11 cellular contexts compared by ENCODE assay signal in genomic region chr2:207502799-207503198, GRCh38. TPM values are rescaled to one million over a fixed set of nuclear protein-coding genes. Genes with fewer than 3 reads are reported as not detected.
A peak's percentile ranks its signal among the peaks of the same experiment; 100 is the strongest.
DNase-seq lines count a peak whose midpoint lies in the region; ATAC-seq and TF ChIP-seq lines count a peak whose summit lies in the region.
"Had no signal": no experiment of that assay in that cellular context is flagged by ENCODE, and none has a peak within 500 bp of the region (broad histone marks: within the 10 kb centered on the region; RNA-seq: fewer than 3 reads in every experiment).

No MANE protein-coding gene starts in this region.

- H3K4me1 ChIP-seq in heart left ventricle, result peaks cover 0 to 83% (median 46%) of the 10 kb centered on the region in 12 donors
- H3K4me1 ChIP-seq: psoas muscle had no signal

- no peaks in the 10 kb centered on the region for H3K27me3 ChIP-seq in heart left ventricle
- H3K27me3 ChIP-seq: BE2C had no signal

- no peak for TF ChIP-seq POLR2A in heart left ventricle (IDR thresholded peaks at IDR 0.05)

- TF ChIP-seq CTCF in GM13976 (IDR thresholded peaks at IDR 0.05; ENCODE audit: borderline replicate concordance, control extremely low read depth, extremely low read depth, insufficient read depth, missing control alignments), result no peak
- TF ChIP-seq CTCF in heart left ventricle (IDR thresholded peaks at IDR 0.05), result no peak

- no peaks in the 10 kb centered on the region for H3K9me3 ChIP-seq in heart left ventricle
- H3K9me3 ChIP-seq: BE2C, psoas muscle had no signal

- no peak overlapping the region for H3K4me3 ChIP-seq in heart left ventricle
- H3K4me3 ChIP-seq: psoas muscle had no signal

- intact Hi-C loops in heart left ventricle (cut with DNase I), result no loop called here

- ATAC-seq in GM21619 (IDR thresholded peaks at IDR 0.05; ENCODE audit: unreplicated experiment) (peak; percentile 38), HG03442 (IDR thresholded peaks at IDR 0.05; ENCODE audit: unreplicated experiment) (peak; percentile 37), heart left ventricle (peak in 2 of 4 donors; percentile 13 to 25), HG03457 (IDR thresholded peaks at IDR 0.05; ENCODE audit: unreplicated experiment) (no peak)
- ATAC-seq: activated T-cell treated with anti-CD3 and anti-CD28 coated beads, Interleukin-2, amount 50 U/mL, for 4 hours had no signal

- no peaks in the 10 kb centered on the region for H3K36me3 ChIP-seq in heart left ventricle
- H3K36me3 ChIP-seq: BE2C had no signal

- 42 to 61% (median 49%) methylated on average over 4 of the region's 4 CpGs for WGBS in heart left ventricle, 4 donors

- peak overlapping the region; percentile 21 to 88 (median 67) for H3K27ac ChIP-seq in heart left ventricle
- H3K27ac ChIP-seq: psoas muscle had no signal

- DNase-seq in GM13976 (ENCODE audit: low spot score), result peak; percentile 28
- no peak for DNase-seq in heart left ventricle
- no peak for DNase-seq in NCI-H2107 treated with DMSO at 0.1 percent for 48 hours (lab: John Stamatoyannopoulos, UW; ENCODE audit: unreplicated experiment)
- DNase-seq in NCI-H524 (lab: John Stamatoyannopoulos, UW), result no peak
- DNase-seq in NCI-H2227 treated with DMSO at 0.1 percent for 48 hours (lab: John Stamatoyannopoulos, UW), result no peak
- DNase-seq: activated T-cell treated with anti-CD3 and anti-CD28 coated beads, Interleukin-2, amount 50 U/mL, for 4 hours had no signal

- in situ Hi-C loops in GM13976 (cut with MboI; ENCODE audit: low sequenced_read_pairs, unreplicated experiment), result no loop called here

RNA-seq across cellular contexts. Expression of gene CREB1, which starts 27.0 kb away (rescaled TPM):
- total RNA-seq in heart left ventricle, result 10 to 100 TPM; 32.1 to 58.9 (median 49.3) TPM
- 1 to 10 TPM; 4.3 to 9.0 TPM for polyA plus RNA-seq in heart left ventricle
